In genomic region chr12:67410667-67411067, GRCh38 we compare ENCODE assay signal across 21 cellular contexts.
DNase-seq lines count a peak whose midpoint lies in the region; ATAC-seq and TF ChIP-seq lines count a peak whose summit lies in the region.
"Had no signal": no experiment of that assay in that cellular context is flagged by ENCODE, and none has a peak within 500 bp of the region (broad histone marks: within the 10 kb centered on the region; RNA-seq: fewer than 3 reads in every experiment).

No MANE protein-coding gene starts in this region.

- H3K4me1 ChIP-seq in GM23338 (ENCODE audit: insufficient read depth), result peaks cover 14% of the 10 kb centered on the region
- peaks cover 4 to 7% of the 10 kb centered on the region in 2 donors for H3K4me1 ChIP-seq in mucosa of rectum (ENCODE audit: control insufficient read depth in 2 of 2, insufficient read depth in 2 of 2, low read length in 2 of 2)
- H3K4me1 ChIP-seq in naive thymus-derived CD4-positive, alpha-beta T cell (ENCODE audit: control insufficient read depth in 2 of 2, insufficient read depth in 2 of 2, low read length in 2 of 2), result no peaks in the 10 kb centered on the region
- H3K4me1 ChIP-seq in PC-9 (replicated peaks; ENCODE audit: insufficient read depth), result peaks cover 14% of the 10 kb centered on the region
- H3K4me1 ChIP-seq: sigmoid colon had no signal

- no peaks in the 10 kb centered on the region for H4K20me1 ChIP-seq in GM23338 (replicated peaks; ENCODE audit: insufficient read depth)
- H4K20me1 ChIP-seq in PC-9 (ENCODE audit: insufficient read depth), result no peaks in the 10 kb centered on the region

- intact Hi-C loops in naive thymus-derived CD4-positive, alpha-beta T cell (cut with micrococcal nuclease), result no loop called here
- intact Hi-C loops in PC-9 (cut with micrococcal nuclease; ENCODE audit: unreplicated experiment), result no loop called here

- H3K27ac Mint-ChIP-seq in GM23338 (no peak overlapping the region), brain (peak overlapping the region in 4 of 5 experiments; percentile 43 to 83 (median 64))
- H3K27ac Mint-ChIP-seq in naive thymus-derived CD4-positive, alpha-beta T cell, result no peak overlapping the region
- H3K27ac Mint-ChIP-seq: activated naive CD8-positive, alpha-beta T cell treated with anti-CD3 and anti-CD28 coated beads for 36 hours; activated T-helper 2 cell treated with anti-CD3 and anti-CD28 coated beads, Interferon-gamma antibody, Interleukin-2, Interleukin-4, amounts not matched to agents 10 μg/mL and 5 μg/mL and 100 μg/mL, durations not matched to agents 14 hours and 24 hours and 36 hours had no signal

- H3K4me1 Mint-ChIP-seq in GM23338 (peaks cover 22% of the 10 kb centered on the region), brain (peaks cover 34% of the 10 kb centered on the region)
- H3K4me1 Mint-ChIP-seq in naive thymus-derived CD4-positive, alpha-beta T cell, result no peaks in the 10 kb centered on the region
- H3K4me1 Mint-ChIP-seq: activated naive CD8-positive, alpha-beta T cell treated with anti-CD3 and anti-CD28 coated beads for 36 hours; CD4-positive, CD25-positive, alpha-beta regulatory T cell; stimulated activated naive CD8-positive, alpha-beta T cell treated with anti-CD3 and anti-CD28 coated beads, Interleukin-15, amount 100 ng/mL, for 72 hours had no signal

- H3K4me3 ChIP-seq in GM23338, result no peak overlapping the region
- H3K4me3 ChIP-seq in mucosa of rectum (ENCODE audit: low read length in 2 of 2), result peak overlapping the region in 1 of 2 donors; percentile 20
- no peak overlapping the region for H3K4me3 ChIP-seq in naive thymus-derived CD4-positive, alpha-beta T cell (ENCODE audit: low read length)
- H3K4me3 ChIP-seq in PC-9, result no peak overlapping the region
- H3K4me3 ChIP-seq: sigmoid colon, tibial artery had no signal

- TF ChIP-seq CTCF in GM23338 (conservative IDR thresholded peaks at IDR 0.05; ENCODE audit: low read depth in 2 of 2) (no peak), brain (conservative IDR thresholded peaks at IDR 0.05) (no peak), PC-9 (conservative IDR thresholded peaks at IDR 0.05) (no peak)

- peaks cover 9% of the 10 kb centered on the region for H3K9me3 Mint-ChIP-seq in GM23338
- peaks cover 15 to 31% (median 23%) of the 10 kb centered on the region in 5 experiments for H3K9me3 Mint-ChIP-seq in brain
- H3K9me3 Mint-ChIP-seq in naive thymus-derived CD4-positive, alpha-beta T cell, result peaks cover 4 to 30% (median 17%) of the 10 kb centered on the region in 11 donors

- H3K36me3 ChIP-seq in GM23338 (ENCODE audit: insufficient read depth) (no peaks in the 10 kb centered on the region), mucosa of rectum (ENCODE audit: control insufficient read depth in 2 of 2, insufficient read depth in 2 of 2, low read length in 2 of 2) (no peaks in the 10 kb centered on the region), PC-9 (ENCODE audit: low read depth) (no peaks in the 10 kb centered on the region)
- no peaks in the 10 kb centered on the region for H3K36me3 ChIP-seq in naive thymus-derived CD4-positive, alpha-beta T cell (ENCODE audit: control insufficient read depth in 2 of 3, insufficient read depth in 3 of 3, low read length in 3 of 3)
- H3K36me3 ChIP-seq: sigmoid colon, tibial artery had no signal

- no TSS peak for BruUV-seq in PC-9 (replicated peaks; lab: Mats Ljungman, UMichigan)

- DNase-seq in GM23338 (ENCODE audit: low spot score) (no peak), NCI-H146 (lab: John Stamatoyannopoulos, UW) (peak; percentile 43), PC-9 (no peak), HuH-7 (ENCODE audit: low spot score) (no peak)
- DNase-seq in naive thymus-derived CD4-positive, alpha-beta T cell, result no peak
- DNase-seq: activated CD4-positive, alpha-beta T cell treated with anti-CD3 and anti-CD28 coated beads, Interleukin-2, amount 50 U/mL, for 48 hours; activated naive CD8-positive, alpha-beta T cell treated with anti-CD3 and anti-CD28 coated beads for 36 hours; CD4-positive, CD25-positive, alpha-beta regulatory T cell; cerebellar nuclear complex; head of caudate nucleus; midbrain; NCI-H1417 treated with DMSO at 0.1 percent for 48 hours; NCI-H82; posterior cingulate gyrus; sigmoid colon; stimulated activated naive CD8-positive, alpha-beta T cell treated with anti-CD3 and anti-CD28 coated beads, Interleukin-15, amount 100 ng/mL, for 72 hours; T-helper 9 cell; tibial artery had no signal

- H3K27me3 ChIP-seq in GM23338 (ENCODE audit: insufficient read depth) (no peaks in the 10 kb centered on the region), mucosa of rectum (ENCODE audit: control insufficient read depth in 2 of 2, insufficient read depth in 2 of 2, low read length in 2 of 2) (no peaks in the 10 kb centered on the region), PC-9 (ENCODE audit: insufficient read depth, low read depth) (no peaks in the 10 kb centered on the region)
- H3K27me3 ChIP-seq in naive thymus-derived CD4-positive, alpha-beta T cell (ENCODE audit: control insufficient read depth in 2 of 2, insufficient read depth in 2 of 2, low read length in 2 of 2), result no peaks in the 10 kb centered on the region
- H3K27me3 ChIP-seq: sigmoid colon, tibial artery had no signal

- H3F3A ChIP-seq in GM23338 (replicated peaks; ENCODE audit: low read depth), result no peaks in the 10 kb centered on the region
- no peaks in the 10 kb centered on the region for H3F3A ChIP-seq in PC-9 (ENCODE audit: insufficient read depth, low read depth)

- no peak overlapping the region for H3K9ac ChIP-seq in mucosa of rectum (ENCODE audit: low read depth in 1 of 2, low read length in 2 of 2)

- CTCF ChIA-PET in naive thymus-derived CD4-positive, alpha-beta T cell (lab: Charles Lee), result interaction anchor here (0.7 to 1.1 kb wide), 2 partner anchors 55 to 701 kb away, joined by 3 to 4 read pairs; no protein-coding TSS in a partner anchor
- CTCF ChIA-PET in PC-9 (lab: Charles Lee), result no interaction called here

- H3K4me3 Mint-ChIP-seq in GM23338 (no peak overlapping the region), brain (peak overlapping the region in 1 of 5 experiments; percentile 21)
- no peak overlapping the region for H3K4me3 Mint-ChIP-seq in naive thymus-derived CD4-positive, alpha-beta T cell
- H3K4me3 Mint-ChIP-seq: activated naive CD8-positive, alpha-beta T cell treated with anti-CD3 and anti-CD28 coated beads for 36 hours; CD4-positive, CD25-positive, alpha-beta regulatory T cell; stimulated activated naive CD8-positive, alpha-beta T cell treated with anti-CD3 and anti-CD28 coated beads, Interleukin-15, amount 100 ng/mL, for 72 hours had no signal

- ATAC-seq in GM23338, result no peak
- no peak for ATAC-seq in naive thymus-derived CD4-positive, alpha-beta T cell
- ATAC-seq: stimulated activated naive CD8-positive, alpha-beta T cell treated with anti-CD3 and anti-CD28 coated beads, Interleukin-15, amount 100 ng/mL, for 72 hours had no signal

- H3K36me3 Mint-ChIP-seq in GM23338 (ENCODE audit: low read depth) (peaks cover 5% of the 10 kb centered on the region; the same call in 2 of the 3 replicates), brain (no peaks in the 10 kb centered on the region)
- H3K36me3 Mint-ChIP-seq in naive thymus-derived CD4-positive, alpha-beta T cell, result peaks cover 1 to 16% (median 9%) of the 10 kb centered on the region in 5 donors

- H3K9me3 ChIP-seq in mucosa of rectum (ENCODE audit: control insufficient read depth in 2 of 2, low read length in 2 of 2), result no peaks in the 10 kb centered on the region
- no peaks in the 10 kb centered on the region for H3K9me3 ChIP-seq in naive thymus-derived CD4-positive, alpha-beta T cell (ENCODE audit: control insufficient read depth in 2 of 3, low read length in 3 of 3)
- no peaks in the 10 kb centered on the region for H3K9me3 ChIP-seq in PC-9 (ENCODE audit: insufficient read depth, low read depth)
- H3K9me3 ChIP-seq: sigmoid colon, tibial artery had no signal

- H3K79me2 ChIP-seq in GM23338 (replicated peaks; ENCODE audit: insufficient read depth), result no peaks in the 10 kb centered on the region
- no peaks in the 10 kb centered on the region for H3K79me2 ChIP-seq in PC-9 (ENCODE audit: low read depth)

- H3K4me2 ChIP-seq in GM23338 (no peak overlapping the region), PC-9 (no peak overlapping the region)

- H3K27ac ChIP-seq in GM23338 (ENCODE audit: low read depth) (no peak overlapping the region), mucosa of rectum (ENCODE audit: low read depth in 2 of 2, low read length in 2 of 2) (peak overlapping the region; percentile 27 to 34), PC-9 (no peak overlapping the region)
- no peak overlapping the region for H3K27ac ChIP-seq in naive thymus-derived CD4-positive, alpha-beta T cell (ENCODE audit: low read depth, low read length)
- H3K27ac ChIP-seq: sigmoid colon, tibial artery had no signal

- H2AFZ ChIP-seq in GM23338 (0 out of 2 replicates have a peak overlapping the region, but pooled peaks have one; percentile 23), PC-9 (no peak overlapping the region)

- POLR2A ChIA-PET in naive thymus-derived CD4-positive, alpha-beta T cell (lab: Charles Lee), result no interaction called here
- POLR2A ChIA-PET in PC-9 (lab: Charles Lee; ENCODE audit: unreplicated experiment), result no interaction called here

- no peaks in the 10 kb centered on the region for H3K27me3 Mint-ChIP-seq in GM23338 (ENCODE audit: insufficient read depth, low read depth, poor library complexity)
- H3K27me3 Mint-ChIP-seq in brain, result no peaks in the 10 kb centered on the region
- H3K27me3 Mint-ChIP-seq in naive thymus-derived CD4-positive, alpha-beta T cell, result peaks cover 0 to 3% (median 0%) of the 10 kb centered on the region in 5 donors
- H3K27me3 Mint-ChIP-seq: activated naive CD8-positive, alpha-beta T cell treated with anti-CD3 and anti-CD28 coated beads for 36 hours; CD4-positive, CD25-positive, alpha-beta regulatory T cell; stimulated activated naive CD8-positive, alpha-beta T cell treated with anti-CD3 and anti-CD28 coated beads, Interleukin-15, amount 100 ng/mL, for 72 hours had no signal

- H3K9me2 ChIP-seq in GM23338 (ENCODE audit: insufficient read depth) (no peaks in the 10 kb centered on the region), PC-9 (ENCODE audit: insufficient read depth) (no peaks in the 10 kb centered on the region)

TF ChIP-seq in GM23338, 12 proteins besides CTCF, POLR2A, EP300 and RAD21 (continues in another document):
- TF ChIP-seq JUNB (IDR thresholded peaks at IDR 0.05; ENCODE audit: unreplicated experiment), result no peak

Comparison
In these comparisons a context has a peak if more than half of its experiments do, and no peak if none do; other contexts are left out.
1. H3K27ac ChIP-seq: peak in mucosa of rectum (2 of 2); none in GM23338 (single experiment), naive thymus-derived CD4-positive, alpha-beta T cell (single experiment) and PC-9 (single experiment).
2. H3K27ac Mint-ChIP-seq: peak in brain (4 of 5); none in GM23338 (single experiment) and naive thymus-derived CD4-positive, alpha-beta T cell (0 of 9).